Comparison of ENCODE assay signal across 18 cellular contexts in the genomic region with DNA sequence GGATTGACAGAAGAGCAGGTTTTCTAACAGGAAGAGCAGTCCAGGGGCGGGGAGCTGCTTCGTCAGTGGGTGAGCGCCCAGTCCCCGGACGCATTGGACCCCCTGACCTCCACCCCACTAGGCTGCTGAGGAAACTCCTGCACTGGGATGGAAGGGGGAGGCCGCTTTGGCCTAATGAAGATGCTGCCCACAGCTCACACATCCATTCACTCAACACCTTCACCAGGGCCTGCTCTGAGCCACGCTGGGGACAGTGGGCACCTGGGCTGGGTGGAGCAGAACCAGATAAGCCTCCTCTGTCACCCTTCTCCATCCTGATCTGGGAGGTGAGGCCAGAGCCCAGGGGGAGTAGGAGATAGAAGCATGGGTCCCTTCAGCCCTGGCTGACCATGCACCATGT. TPM values are rescaled to one million over a fixed set of nuclear protein-coding genes. Genes with fewer than 3 reads are reported as not detected.
A peak's percentile ranks its signal among the peaks of the same experiment; 100 is the strongest.
DNase-seq lines count a peak whose midpoint lies in the region; ATAC-seq and TF ChIP-seq lines count a peak whose summit lies in the region.
"Had no signal": no experiment of that assay in that cellular context is flagged by ENCODE, and none has a peak within 500 bp of the region (broad histone marks: within the 10 kb centered on the region; RNA-seq: fewer than 3 reads in every experiment).

No MANE protein-coding gene starts in this region.

- 97% methylated on average over 5 of the region's 7 CpGs for WGBS in mesenchymal stem cell

- H3K4me1 ChIP-seq in mesenchymal stem cell (ENCODE audit: control insufficient read depth, insufficient read depth, low read depth, low read length): peaks cover 12% of the 10 kb centered on the region

- H3K27me3 ChIP-seq in WERI-Rb-1 (ENCODE audit: insufficient read depth, low read depth, severe bottlenecking) (no peaks in the 10 kb centered on the region), mesenchymal stem cell (ENCODE audit: control insufficient read depth in 1 of 2, insufficient read depth in 1 of 2, low read length in 2 of 2) (no peaks in the 10 kb centered on the region)

- no peak for ATAC-seq in stimulated activated memory B cell treated with anti-CD40 and anti-IgM and Interleukin-4, amounts not matched to agents 10 μg/mL and 1 μg/mL and 100 μg/mL, for 72 hours
- ATAC-seq in sciatic nerve (no peak), GM21825 (IDR thresholded peaks at IDR 0.05; ENCODE audit: unreplicated experiment) (no peak)
- ATAC-seq: HepG2 had no signal

- H3K4me1 Mint-ChIP-seq in T-helper 1 cell treated with Interleukin-12 subunit alpha and Interleukin-12 subunit beta and Interleukin-4 antibody, amounts not matched to agents 30 μg/mL and 1 μg/mL, for 36 hours (ENCODE audit: low read depth): peaks cover 9% of the 10 kb centered on the region
- H3K4me1 Mint-ChIP-seq in stimulated activated memory B cell treated with anti-CD40 and anti-IgM and Interleukin-4, amounts not matched to agents 10 μg/mL and 1 μg/mL and 100 μg/mL, for 72 hours: peaks cover 73% of the 10 kb centered on the region

- peaks cover 22% of the 10 kb centered on the region for H3K79me1 ChIP-seq in mesenchymal stem cell (replicated peaks; ENCODE audit: low read length, poor library complexity, severe bottlenecking)

- H2BK120ac ChIP-seq in mesenchymal stem cell (ENCODE audit: low read depth, low read length): no peak overlapping the region

- H3K4ac ChIP-seq in mesenchymal stem cell (ENCODE audit: low read depth in 1 of 2, low read length in 2 of 2): no peak overlapping the region

- H2BK12ac ChIP-seq in mesenchymal stem cell (ENCODE audit: low read length in 2 of 2): no peak overlapping the region

- H3K27ac ChIP-seq in WERI-Rb-1: peak overlapping the region; percentile 83
- no peak overlapping the region for H3K27ac ChIP-seq in mesenchymal stem cell (ENCODE audit: low read length, poor library complexity, severe bottlenecking)

- peak overlapping the region; percentile 43 for H4K8ac ChIP-seq in mesenchymal stem cell (ENCODE audit: low read length)

- H4K91ac ChIP-seq in mesenchymal stem cell (ENCODE audit: low read length): peak overlapping the region; percentile 70

- H3K36me3 Mint-ChIP-seq in T-helper 1 cell treated with Interleukin-12 subunit alpha and Interleukin-12 subunit beta and Interleukin-4 antibody, amounts not matched to agents 30 μg/mL and 1 μg/mL, for 36 hours (ENCODE audit: low read depth): peaks cover 11% of the 10 kb centered on the region
- peaks cover 61% of the 10 kb centered on the region for H3K36me3 Mint-ChIP-seq in stimulated activated memory B cell treated with anti-CD40 and anti-IgM and Interleukin-4, amounts not matched to agents 10 μg/mL and 1 μg/mL and 100 μg/mL, for 72 hours

- H3K23ac ChIP-seq in mesenchymal stem cell (ENCODE audit: low read length in 2 of 2): no peak overlapping the region

- H3K4me2 ChIP-seq in mesenchymal stem cell (ENCODE audit: low read length, poor library complexity, severe bottlenecking): no peak overlapping the region

- no peaks in the 10 kb centered on the region for H3K9me3 Mint-ChIP-seq in T-helper 1 cell treated with Interleukin-12 subunit alpha and Interleukin-12 subunit beta and Interleukin-4 antibody, amounts not matched to agents 30 μg/mL and 1 μg/mL, for 36 hours
- H3K9me3 Mint-ChIP-seq in stimulated activated memory B cell treated with anti-CD40 and anti-IgM and Interleukin-4, amounts not matched to agents 10 μg/mL and 1 μg/mL and 100 μg/mL, for 72 hours: no peaks in the 10 kb centered on the region
- H3K9me3 Mint-ChIP-seq: CD8-positive, alpha-beta memory T cell had no signal

- TF ChIP-seq CTCF in WERI-Rb-1 (IDR thresholded peaks at IDR 0.05; ENCODE audit: low read depth, low read length): no peak

- DNase-seq in T-helper 1 cell: no peak
- DNase-seq in WERI-Rb-1: no peak
- no peak for DNase-seq in mesenchymal stem cell
- DNase-seq in sciatic nerve (ENCODE audit: low spot score): no peak
- no peak for DNase-seq in NCI-H446 (lab: John Stamatoyannopoulos, UW)
- DNase-seq: CD8-positive, alpha-beta memory T cell; KBM-7; NCI-H1694 treated with DMSO at 0.1 percent for 48 hours; NCI-H2107; NCI-H2227 treated with DMSO at 0.1 percent for 48 hours; NCI-H524; NCI-H82; OCI-M1; SIG-M5 had no signal

- no peak overlapping the region for H2BK15ac ChIP-seq in mesenchymal stem cell (ENCODE audit: low read depth, poor library complexity, severe bottlenecking)

- H3K4me3 Mint-ChIP-seq in T-helper 1 cell treated with Interleukin-12 subunit alpha and Interleukin-12 subunit beta and Interleukin-4 antibody, amounts not matched to agents 30 μg/mL and 1 μg/mL, for 36 hours: no peak overlapping the region
- H3K4me3 Mint-ChIP-seq in stimulated activated memory B cell treated with anti-CD40 and anti-IgM and Interleukin-4, amounts not matched to agents 10 μg/mL and 1 μg/mL and 100 μg/mL, for 72 hours: no peak overlapping the region
- H3K4me3 Mint-ChIP-seq: CD8-positive, alpha-beta memory T cell had no signal

- no peak overlapping the region for H3K4me3 ChIP-seq in WERI-Rb-1 (ENCODE audit: low read depth, low read length)
- H3K4me3 ChIP-seq in mesenchymal stem cell (ENCODE audit: insufficient read depth in 1 of 2, low read depth in 1 of 2, low read length in 2 of 2): peak overlapping the region in 1 of 2 experiments; percentile 4

- no peak overlapping the region for H2AK5ac ChIP-seq in mesenchymal stem cell (ENCODE audit: low read length, severe bottlenecking)

- H3K27ac Mint-ChIP-seq in T-helper 1 cell treated with Interleukin-12 subunit alpha and Interleukin-12 subunit beta and Interleukin-4 antibody, amounts not matched to agents 30 μg/mL and 1 μg/mL, for 36 hours: peak overlapping the region; percentile 18
- peak overlapping the region; percentile 36 for H3K27ac Mint-ChIP-seq in stimulated activated memory B cell treated with anti-CD40 and anti-IgM and Interleukin-4, amounts not matched to agents 10 μg/mL and 1 μg/mL and 100 μg/mL, for 72 hours

- H3K27me3 Mint-ChIP-seq in T-helper 1 cell treated with Interleukin-12 subunit alpha and Interleukin-12 subunit beta and Interleukin-4 antibody, amounts not matched to agents 30 μg/mL and 1 μg/mL, for 36 hours (ENCODE audit: low read depth): no peaks in the 10 kb centered on the region
- H3K27me3 Mint-ChIP-seq in stimulated activated memory B cell treated with anti-CD40 and anti-IgM and Interleukin-4, amounts not matched to agents 10 μg/mL and 1 μg/mL and 100 μg/mL, for 72 hours: no peaks in the 10 kb centered on the region
- H3K27me3 Mint-ChIP-seq: CD8-positive, alpha-beta memory T cell had no signal

- no peak overlapping the region for H2BK5ac ChIP-seq in mesenchymal stem cell (ENCODE audit: low read depth, low read length, poor library complexity, severe bottlenecking)

- intact Hi-C loops in sciatic nerve (cut with DNase I): no loop called here

- H3K18ac ChIP-seq in mesenchymal stem cell (ENCODE audit: low read depth in 1 of 2, low read length in 2 of 2): no peak overlapping the region

- H3K9ac ChIP-seq in mesenchymal stem cell (ENCODE audit: low read length): no peak overlapping the region

- H2AFZ ChIP-seq in mesenchymal stem cell (ENCODE audit: low read depth, low read length): no peak overlapping the region

- H3K14ac ChIP-seq in mesenchymal stem cell (ENCODE audit: low read length in 2 of 2): no peak overlapping the region

- H3K36me3 ChIP-seq in WERI-Rb-1 (peaks cover 83% of the 10 kb centered on the region), mesenchymal stem cell (ENCODE audit: control insufficient read depth in 1 of 2, insufficient read depth in 2 of 2, low read depth in 1 of 2, low read length in 2 of 2) (peaks cover 3 to 23% of the 10 kb centered on the region in 2 experiments)

- H3K9me3 ChIP-seq in WERI-Rb-1 (ENCODE audit: severe bottlenecking) (no peaks in the 10 kb centered on the region), mesenchymal stem cell (ENCODE audit: control insufficient read depth, low read length) (no peaks in the 10 kb centered on the region)

RNA-seq across cellular contexts. Expression of a gene that starts 13.3 kb away (rescaled TPM):
- polyA plus RNA-seq in mesenchymal stem cell (2013, experiment 1 of 2): 19.5 TPM
- polyA plus RNA-seq in mesenchymal stem cell (2013, experiment 2 of 2): 17.4 TPM
- 2.4 TPM for total RNA-seq in sciatic nerve
